ENCODE assay signal across 8 cellular contexts in genomic region chr16:58500329-58501241, GRCh38.
DNase-seq lines count a peak whose midpoint lies in the region; ATAC-seq and TF ChIP-seq lines count a peak whose summit lies in the region.

No MANE protein-coding gene starts in this region.

- H2AFZ ChIP-seq in SU-DHL-6 (ENCODE audit: low read depth, low read length, severe bottlenecking) (peak overlapping the region; percentile 60), parathyroid adenoma (peak overlapping the region; percentile 71)

- H4K20me1 ChIP-seq in SU-DHL-6 (ENCODE audit: low read depth, low read length): no peaks in the 10 kb centered on the region

- no peak for TF ChIP-seq CTCF in SU-DHL-6 (IDR thresholded peaks at IDR 0.05; ENCODE audit: insufficient read depth, low read length, poor library complexity, severe bottlenecking)
- TF ChIP-seq CTCF in fibroblast of mammary gland (conservative IDR thresholded peaks at IDR 0.05; ENCODE audit: control insufficient read depth, insufficient read depth, low read depth, low read length): no peak
- TF ChIP-seq CTCF in parathyroid adenoma (IDR thresholded peaks at IDR 0.05): no peak

- ATAC-seq in GM18511 (IDR thresholded peaks at IDR 0.05; ENCODE audit: unreplicated experiment): no peak

- H3K27me3 ChIP-seq in SU-DHL-6 (ENCODE audit: low read length): no peaks in the 10 kb centered on the region
- no peaks in the 10 kb centered on the region for H3K27me3 ChIP-seq in parathyroid adenoma (ENCODE audit: control insufficient read depth, insufficient read depth, low read length)

- DNase-seq in DMS53 (lab: John Stamatoyannopoulos, UW): peak; percentile 68
- DNase-seq in DMS53 treated with DMSO at 0.1 percent for 48 hours (lab: John Stamatoyannopoulos, UW; ENCODE audit: unreplicated experiment): no peak
- no peak for DNase-seq in fibroblast of mammary gland (ENCODE audit: low read depth)
- DNase-seq in T1000 (lab: John Stamatoyannopoulos, UW): no peak
- DNase-seq in NCI-H2107 (lab: John Stamatoyannopoulos, UW): no peak

- no peaks in the 10 kb centered on the region for H3K79me2 ChIP-seq in SU-DHL-6 (ENCODE audit: insufficient read depth, low read length)
- no peaks in the 10 kb centered on the region for H3K79me2 ChIP-seq in parathyroid adenoma

- H3K4me3 ChIP-seq in SU-DHL-6 (ENCODE audit: insufficient read depth, low read length, poor library complexity, severe bottlenecking): peak overlapping the region; percentile 15
- peak overlapping the region; percentile 46 for H3K4me3 ChIP-seq in fibroblast of mammary gland (ENCODE audit: control insufficient read depth, low read depth, low read length)
- H3K4me3 ChIP-seq in parathyroid adenoma (ENCODE audit: low read depth, low read length): peak overlapping the region; percentile 3

- H3F3A ChIP-seq in SU-DHL-6 (ENCODE audit: insufficient read depth): no peaks in the 10 kb centered on the region

- peaks cover under 1% of the 10 kb centered on the region for H3K4me1 ChIP-seq in parathyroid adenoma

- H3K4me2 ChIP-seq in SU-DHL-6 (ENCODE audit: low read depth, low read length, poor library complexity, severe bottlenecking): peak overlapping the region; percentile 46
- peak overlapping the region; percentile 55 for H3K4me2 ChIP-seq in parathyroid adenoma (ENCODE audit: low read length)

- H3K9ac ChIP-seq in SU-DHL-6 (ENCODE audit: low read length) (peak overlapping the region; percentile 19), parathyroid adenoma (no peak overlapping the region)

- no peaks in the 10 kb centered on the region for H3K9me3 ChIP-seq in SU-DHL-6 (ENCODE audit: insufficient read depth, low read length)
- H3K9me3 ChIP-seq in parathyroid adenoma (ENCODE audit: control insufficient read depth, low read length): no peaks in the 10 kb centered on the region

- no peaks in the 10 kb centered on the region for H3K9me2 ChIP-seq in SU-DHL-6 (replicated peaks; ENCODE audit: insufficient read depth, low read length)

- no peak overlapping the region for H3K27ac ChIP-seq in SU-DHL-6 (ENCODE audit: low read depth, low read length)
- H3K27ac ChIP-seq in parathyroid adenoma: no peak overlapping the region

- H3K36me3 ChIP-seq in SU-DHL-6 (ENCODE audit: low read length) (no peaks in the 10 kb centered on the region), parathyroid adenoma (ENCODE audit: control insufficient read depth, insufficient read depth, low read length) (no peaks in the 10 kb centered on the region)
